ENCODE assay signal across 9 cellular contexts in the genomic region with DNA sequence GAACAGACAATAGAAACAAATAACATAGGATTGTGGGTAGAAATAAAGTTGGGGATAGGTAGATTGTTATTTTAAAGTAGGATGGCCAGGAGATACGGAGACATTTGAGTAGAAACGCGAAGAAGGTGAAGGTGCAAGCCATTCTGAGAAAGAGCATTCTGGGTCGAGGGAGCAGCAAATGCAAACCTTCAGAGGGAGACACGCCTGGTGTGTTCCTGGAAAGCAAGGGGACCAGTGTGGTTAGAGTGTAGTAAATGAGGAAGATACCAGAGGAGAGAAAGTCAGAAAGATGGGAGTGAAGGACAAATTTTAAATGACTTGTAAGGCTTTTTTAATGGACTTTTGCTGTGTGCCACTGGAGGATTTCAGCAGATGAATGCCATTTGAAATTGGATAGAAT. TPM values are rescaled to one million over a fixed set of nuclear protein-coding genes. Genes with fewer than 3 reads are reported as not detected.
DNase-seq lines count a peak whose midpoint lies in the region; ATAC-seq and TF ChIP-seq lines count a peak whose summit lies in the region.
"Had no signal": no experiment of that assay in that cellular context is flagged by ENCODE, and none has a peak within 500 bp of the region (broad histone marks: within the 10 kb centered on the region; RNA-seq: fewer than 3 reads in every experiment).

No MANE protein-coding gene starts in this region.

- H3K27ac Mint-ChIP-seq in activated B cell treated with CpG ODN at 0.5 μM for 24 hours (peak overlapping the region; percentile 46), type B pancreatic cell (peak overlapping the region; percentile 98)

- H3K9me2 ChIP-seq in hepatocyte (replicated peaks; ENCODE audit: insufficient read depth): no peaks in the 10 kb centered on the region

- H3K36me3 ChIP-seq in heart left ventricle (peaks cover 0 to 35% (median 21%) of the 10 kb centered on the region in 9 donors), right atrium auricular region (peaks cover 12% of the 10 kb centered on the region), hepatocyte (replicated peaks; ENCODE audit: insufficient read depth, low read depth) (no peaks in the 10 kb centered on the region)

- no peaks in the 10 kb centered on the region for H3K27me3 Mint-ChIP-seq in activated B cell treated with CpG ODN at 0.5 μM for 24 hours
- H3K27me3 Mint-ChIP-seq in type B pancreatic cell: no peaks in the 10 kb centered on the region

- H3K4me3 ChIP-seq in heart left ventricle (peak overlapping the region in 8 of 12 donors; percentile 63 to 96 (median 74)), right atrium auricular region (no peak overlapping the region), hepatocyte (peak overlapping the region; percentile 95)

- CTCF ChIA-PET in activated B cell treated with CpG ODN at 0.5 μM for 24 hours (lab: Charles Lee): no interaction called here

- H3K79me2 ChIP-seq in hepatocyte: peaks cover 50% of the 10 kb centered on the region

- H3K4me3 Mint-ChIP-seq in activated B cell treated with CpG ODN at 0.5 μM for 24 hours: peak overlapping the region; percentile 96
- peak overlapping the region; percentile 97 for H3K4me3 Mint-ChIP-seq in type B pancreatic cell

- H3K36me3 Mint-ChIP-seq in activated B cell treated with CpG ODN at 0.5 μM for 24 hours (ENCODE audit: low read depth): peaks cover 40% of the 10 kb centered on the region
- H3K36me3 Mint-ChIP-seq in type B pancreatic cell: peaks cover 32% of the 10 kb centered on the region

- H3K4me1 ChIP-seq in heart left ventricle (peaks cover 0 to 26% (median 15%) of the 10 kb centered on the region in 12 donors), right atrium auricular region (peaks cover 0 to 18% of the 10 kb centered on the region in 2 donors), hepatocyte (ENCODE audit: insufficient read depth) (peaks cover 12% of the 10 kb centered on the region)

- H3K27me3 ChIP-seq in heart left ventricle (no peaks in the 10 kb centered on the region), right atrium auricular region (no peaks in the 10 kb centered on the region), hepatocyte (no peaks in the 10 kb centered on the region)

- TF ChIP-seq POLR2A in heart left ventricle (IDR thresholded peaks at IDR 0.05): no peak

- peak overlapping the region in 1 of 12 donors; percentile 92 for H3K27ac ChIP-seq in heart left ventricle
- peak overlapping the region in 1 of 2 donors; percentile 97 for H3K27ac ChIP-seq in right atrium auricular region
- peak overlapping the region; percentile 96 for H3K27ac ChIP-seq in hepatocyte

- H3K9me3 ChIP-seq in heart left ventricle (no peaks in the 10 kb centered on the region), right atrium auricular region (no peaks in the 10 kb centered on the region), hepatocyte (ENCODE audit: low read depth) (peaks cover 3% of the 10 kb centered on the region)

- H2AFZ ChIP-seq in hepatocyte: no peak overlapping the region

- TF ChIP-seq CTCF in heart left ventricle (IDR thresholded peaks at IDR 0.05): no peak
- TF ChIP-seq CTCF in right atrium auricular region (IDR thresholded peaks at IDR 0.05): no peak
- TF ChIP-seq CTCF in activated B cell treated with CpG ODN at 0.5 μM for 24 hours (IDR thresholded peaks at IDR 0.05): no peak
- no peak for TF ChIP-seq CTCF in hepatocyte (IDR thresholded peaks at IDR 0.05; ENCODE audit: poor library complexity)
- no peak for TF ChIP-seq CTCF in type B pancreatic cell (conservative IDR thresholded peaks at IDR 0.05)

- peak overlapping the region; percentile 87 for H3K4me2 ChIP-seq in hepatocyte

- 71 to 73% (median 72%) methylated on average over 5 of the region's 5 CpGs for WGBS in heart left ventricle, 4 donors
- WGBS in hepatocyte (ENCODE audit: low lambda C conversion rate, missing lambda C conversion rate): 93% methylated on average over 5 of the region's 5 CpGs

- ATAC-seq in heart left ventricle (no peak), activated B cell treated with CpG ODN at 0.5 μM for 24 hours (ENCODE audit: low read depth) (no peak), HG03108 (IDR thresholded peaks at IDR 0.05; ENCODE audit: unreplicated experiment) (no peak)

- H3K9me3 Mint-ChIP-seq in activated B cell treated with CpG ODN at 0.5 μM for 24 hours (no peaks in the 10 kb centered on the region), type B pancreatic cell (no peaks in the 10 kb centered on the region)

- DNase-seq in heart left ventricle: no peak
- no peak for DNase-seq in right atrium auricular region (ENCODE audit: low spot score)
- DNase-seq in activated B cell treated with CpG ODN at 0.5 μM for 24 hours: no peak
- DNase-seq in hepatocyte (ENCODE audit: low spot score): no peak
- no peak for DNase-seq in type B pancreatic cell (ENCODE audit: extremely low spot score, unreplicated experiment)
- DNase-seq in stimulated activated CD4-positive, alpha-beta T cell treated with anti-CD3 and anti-CD28 coated beads, Interleukin-4, amount 100 ng/mL, for 4 hours: no peak
- no peak for DNase-seq in HPDE6-E6E7 (ENCODE audit: extremely low spot score)
- DNase-seq: SHP77 treated with DMSO at 0.1 percent for 48 hours had no signal

- H4K20me1 ChIP-seq in hepatocyte (ENCODE audit: insufficient read depth, poor library complexity, severe bottlenecking): no peaks in the 10 kb centered on the region

- intact Hi-C loops in heart left ventricle (cut with DNase I) (no loop called here), activated B cell treated with CpG ODN at 0.5 μM for 24 hours (cut with micrococcal nuclease) (no loop called here)

- POLR2A ChIA-PET in activated B cell treated with CpG ODN at 0.5 μM for 24 hours (lab: Charles Lee): no interaction called here

- H3K4me1 Mint-ChIP-seq in activated B cell treated with CpG ODN at 0.5 μM for 24 hours: peaks cover 34% of the 10 kb centered on the region
- H3K4me1 Mint-ChIP-seq in type B pancreatic cell (ENCODE audit: unreplicated experiment): peaks cover 11% of the 10 kb centered on the region

RNA-seq across cellular contexts. Expression of a gene that starts 1.7 kb away (rescaled TPM):
- total RNA-seq in heart left ventricle: 10 to 100 TPM in 7 of 9 donors, 1 to 10 TPM in 2; 7.9 to 18.8 (median 14.8) TPM
- polyA plus RNA-seq in heart left ventricle: 1 to 10 TPM; 5.9 to 7.3 TPM
- 10 to 100 TPM; 13.3 to 20.0 TPM for total RNA-seq in right atrium auricular region
- total RNA-seq in activated B cell treated with CpG ODN at 0.5 μM for 24 hours: 24.0 and 32.2 TPM in 2 replicates
- 22.0 and 26.5 TPM in 2 replicates for total RNA-seq in hepatocyte
- polyA plus RNA-seq in hepatocyte: 17.8 and 18.3 TPM in 2 replicates
- total RNA-seq in type B pancreatic cell (ENCODE audit: low replicate concordance): 16.4 and 24.4 TPM in 2 replicates

Comparison
In these comparisons a context has a peak if more than half of its experiments do, and no peak if none do; other contexts are left out.
1. H3K4me3 ChIP-seq: peak in heart left ventricle (8 of 12) and hepatocyte (single experiment); none in right atrium auricular region (0 of 2).